ENCODE assay signal across 8 cellular contexts in genomic region chr22:47043835-47044721, GRCh38.
DNase-seq lines count a peak whose midpoint lies in the region; ATAC-seq and TF ChIP-seq lines count a peak whose summit lies in the region.

No MANE protein-coding gene starts in this region.

- no peaks in the 10 kb centered on the region for H3K27me3 Mint-ChIP-seq in activated naive CD4-positive, alpha-beta T cell treated with anti-CD3 and anti-CD28 coated beads, Interleukin-2, amount 10 ng/mL, durations not matched to agents 7 days and 5 days
- H3K27me3 Mint-ChIP-seq in stimulated activated naive B cell treated with anti-CD40 and anti-IgM and Interleukin-4, amounts not matched to agents 10 μg/mL and 1 μg/mL and 100 μg/mL, for 72 hours = no peaks in the 10 kb centered on the region
- H3K27me3 Mint-ChIP-seq in osteocyte (ENCODE audit: unreplicated experiment) = no peaks in the 10 kb centered on the region

- peak overlapping the region; percentile 22 to 23 for H3K27ac Mint-ChIP-seq in activated naive CD4-positive, alpha-beta T cell treated with anti-CD3 and anti-CD28 coated beads, Interleukin-2, amount 50 U/mL, for 72 hours
- no peak overlapping the region for H3K27ac Mint-ChIP-seq in activated naive CD4-positive, alpha-beta T cell treated with anti-CD3 and anti-CD28 coated beads, Interleukin-2, amount 10 ng/mL, durations not matched to agents 7 days and 5 days
- H3K27ac Mint-ChIP-seq in stimulated activated naive B cell treated with anti-CD40 and anti-IgM and Interleukin-4, amounts not matched to agents 10 μg/mL and 1 μg/mL and 100 μg/mL, for 72 hours = peak overlapping the region; percentile 53
- H3K27ac Mint-ChIP-seq in osteocyte (ENCODE audit: unreplicated experiment) = no peak overlapping the region

- peaks cover 10% of the 10 kb centered on the region for H3K4me1 Mint-ChIP-seq in activated naive CD4-positive, alpha-beta T cell treated with anti-CD3 and anti-CD28 coated beads, Interleukin-2, amount 10 ng/mL, durations not matched to agents 7 days and 5 days
- peaks cover 43 to 70% of the 10 kb centered on the region in 2 donors for H3K4me1 Mint-ChIP-seq in stimulated activated naive B cell treated with anti-CD40 and anti-IgM and Interleukin-4, amounts not matched to agents 10 μg/mL and 1 μg/mL and 100 μg/mL, for 72 hours
- H3K4me1 Mint-ChIP-seq in osteocyte (ENCODE audit: unreplicated experiment) = peaks cover 4% of the 10 kb centered on the region

- TF ChIP-seq CTCF in foreskin fibroblast (IDR thresholded peaks at IDR 0.05; ENCODE audit: low read depth, low read length) = no peak
- no peak for TF ChIP-seq CTCF in osteocyte (IDR thresholded peaks at IDR 0.05)

- peak; percentile 29 to 31 for ATAC-seq in activated naive CD4-positive, alpha-beta T cell treated with anti-CD3 and anti-CD28 coated beads, Interleukin-2, amount 50 U/mL, for 72 hours
- ATAC-seq in stimulated activated naive B cell treated with anti-CD40 and anti-IgM and Interleukin-4, amounts not matched to agents 10 μg/mL and 1 μg/mL and 100 μg/mL, for 72 hours (replicated peaks) = no peak

- H3K4me3 Mint-ChIP-seq in activated naive CD4-positive, alpha-beta T cell treated with anti-CD3 and anti-CD28 coated beads, Interleukin-2, amount 10 ng/mL, durations not matched to agents 7 days and 5 days = no peak overlapping the region
- no peak overlapping the region for H3K4me3 Mint-ChIP-seq in stimulated activated naive B cell treated with anti-CD40 and anti-IgM and Interleukin-4, amounts not matched to agents 10 μg/mL and 1 μg/mL and 100 μg/mL, for 72 hours
- H3K4me3 Mint-ChIP-seq in osteocyte (ENCODE audit: unreplicated experiment) = no peak overlapping the region

- CTCF ChIA-PET in activated naive CD4-positive, alpha-beta T cell treated with anti-CD3 and anti-CD28 coated beads, Interleukin-2, amount 10 ng/mL, durations not matched to agents 7 days and 5 days (lab: Charles Lee) = interaction anchor here (1.2 kb wide), 1 partner anchor 11 kb away, joined by 3 read pairs; no protein-coding TSS in a partner anchor

- no peaks in the 10 kb centered on the region for H3K9me3 Mint-ChIP-seq in activated naive CD4-positive, alpha-beta T cell treated with anti-CD3 and anti-CD28 coated beads, Interleukin-2, amount 50 U/mL, for 72 hours
- no peaks in the 10 kb centered on the region for H3K9me3 Mint-ChIP-seq in activated naive CD4-positive, alpha-beta T cell treated with anti-CD3 and anti-CD28 coated beads, Interleukin-2, amount 10 ng/mL, durations not matched to agents 7 days and 5 days
- H3K9me3 Mint-ChIP-seq in stimulated activated naive B cell treated with anti-CD40 and anti-IgM and Interleukin-4, amounts not matched to agents 10 μg/mL and 1 μg/mL and 100 μg/mL, for 72 hours = no peaks in the 10 kb centered on the region
- H3K9me3 Mint-ChIP-seq in osteocyte (ENCODE audit: unreplicated experiment) = no peaks in the 10 kb centered on the region

- DNase-seq in activated naive CD4-positive, alpha-beta T cell treated with anti-CD3 and anti-CD28 coated beads, Interleukin-2, amount 50 U/mL, for 72 hours (ENCODE audit: low spot score in 2 of 2) = no peak
- DNase-seq in activated naive CD4-positive, alpha-beta T cell treated with anti-CD3 and anti-CD28 coated beads, Interleukin-2, amount 10 ng/mL, durations not matched to agents 7 days and 5 days = no peak
- peak; percentile 51 for DNase-seq in NOMO-1 treated with dmso at 0.1 percent for 144 hours (lab: John Stamatoyannopoulos, UW; ENCODE audit: unreplicated experiment)
- DNase-seq in foreskin fibroblast = peak; percentile 39 to 47
- no peak for DNase-seq in stimulated activated naive B cell treated with anti-CD40 and anti-IgM and Interleukin-4, amounts not matched to agents 10 μg/mL and 1 μg/mL and 100 μg/mL, for 72 hours
- no peak for DNase-seq in central memory CD4-positive, alpha-beta T cell
- DNase-seq in osteocyte (ENCODE audit: extremely low spot score, unreplicated experiment) = no peak
- DNase-seq in NCI-H187 (lab: John Stamatoyannopoulos, UW) = no peak

- no peaks in the 10 kb centered on the region for H3K36me3 Mint-ChIP-seq in activated naive CD4-positive, alpha-beta T cell treated with anti-CD3 and anti-CD28 coated beads, Interleukin-2, amount 50 U/mL, for 72 hours
- H3K36me3 Mint-ChIP-seq in activated naive CD4-positive, alpha-beta T cell treated with anti-CD3 and anti-CD28 coated beads, Interleukin-2, amount 10 ng/mL, durations not matched to agents 7 days and 5 days = no peaks in the 10 kb centered on the region
- peaks cover 26 to 49% of the 10 kb centered on the region in 2 donors for H3K36me3 Mint-ChIP-seq in stimulated activated naive B cell treated with anti-CD40 and anti-IgM and Interleukin-4, amounts not matched to agents 10 μg/mL and 1 μg/mL and 100 μg/mL, for 72 hours
- no peaks in the 10 kb centered on the region for H3K36me3 Mint-ChIP-seq in osteocyte (ENCODE audit: unreplicated experiment)

- no peak overlapping the region for H3K4me3 ChIP-seq in foreskin fibroblast (ENCODE audit: low read depth in 1 of 2, low read length in 2 of 2)

Comparison
In these comparisons a context has a peak if more than half of its experiments do, and no peak if none do; other contexts are left out.
1. H3K27ac Mint-ChIP-seq: peak in activated naive CD4-positive, alpha-beta T cell treated with anti-CD3 and anti-CD28 coated beads, Interleukin-2, amount 50 U/mL, for 72 hours (2 of 2) and stimulated activated naive B cell treated with anti-CD40 and anti-IgM and Interleukin-4, amounts not matched to agents 10 μg/mL and 1 μg/mL and 100 μg/mL, for 72 hours (single experiment); none in activated naive CD4-positive, alpha-beta T cell treated with anti-CD3 and anti-CD28 coated beads, Interleukin-2, amount 10 ng/mL, durations not matched to agents 7 days and 5 days (single experiment) and osteocyte (single experiment).
2. ATAC-seq: peak in activated naive CD4-positive, alpha-beta T cell treated with anti-CD3 and anti-CD28 coated beads, Interleukin-2, amount 50 U/mL, for 72 hours (2 of 2); none in stimulated activated naive B cell treated with anti-CD40 and anti-IgM and Interleukin-4, amounts not matched to agents 10 μg/mL and 1 μg/mL and 100 μg/mL, for 72 hours (0 of 2).
3. DNase-seq: peak in NOMO-1 treated with dmso at 0.1 percent for 144 hours (single experiment) and foreskin fibroblast (2 of 2); none in activated naive CD4-positive, alpha-beta T cell treated with anti-CD3 and anti-CD28 coated beads, Interleukin-2, amount 50 U/mL, for 72 hours (0 of 2), activated naive CD4-positive, alpha-beta T cell treated with anti-CD3 and anti-CD28 coated beads, Interleukin-2, amount 10 ng/mL, durations not matched to agents 7 days and 5 days (single experiment), stimulated activated naive B cell treated with anti-CD40 and anti-IgM and Interleukin-4, amounts not matched to agents 10 μg/mL and 1 μg/mL and 100 μg/mL, for 72 hours (single experiment), central memory CD4-positive, alpha-beta T cell (single experiment), osteocyte (single experiment) and NCI-H187 (0 of 2).